In genomic region chrX:123499787-123500186, GRCh38 we compare ENCODE assay signal across 34 cellular contexts.
"Had no signal": no experiment of that assay in that cellular context is flagged by ENCODE, and none has a peak within 500 bp of the region (broad histone marks: within the 10 kb centered on the region; RNA-seq: fewer than 3 reads in every experiment).

No MANE protein-coding gene starts in this region.

- H3K27ac ChIP-seq: KMS-11 had no signal

- H3K4me2 ChIP-seq: KMS-11 had no signal

- H3K36me3 ChIP-seq: MG63 had no signal

- H3K9ac ChIP-seq: KMS-11 had no signal

- DNase-seq: Karpas-422, Kasumi-1, MG63, MM.1S, MV-4-11, NCI-H1048, NCI-H1092, NCI-H1092 treated with DMSO at 0.1 percent for 48 hours, NCI-H1105, NCI-H1105 treated with DMSO at 0.1 percent for 48 hours, NCI-H1417, NCI-H1417 treated with DMSO at 0.1 percent for 48 hours, NCI-H1436, NCI-H1436 treated with DMSO at 0.1 percent for 48 hours, NCI-H146, NCI-H1694, NCI-H1694 treated with DMSO at 0.1 percent for 48 hours, NCI-H187 treated with DMSO at 0.1 percent for 48 hours, NCI-H1930, NCI-H2029, NCI-H2029 treated with DMSO at 0.1 percent for 48 hours, NCI-H2081, NCI-H2081 treated with DMSO at 0.1 percent for 48 hours, NCI-H2107, NCI-H2171, NCI-H2171 treated with DMSO at 0.1 percent for 48 hours, NCI-H2227 treated with DMSO at 0.1 percent for 48 hours, NCI-H226, NCI-H345, NCI-H446, NCI-H446 treated with DMSO at 0.1 percent for 48 hours, NCI-H510A, NCI-H510A treated with DMSO at 0.1 percent for 48 hours had no signal

- H3K27me3 ChIP-seq: MG63 had no signal

- H3K4me3 ChIP-seq: MG63 had no signal

- H3K9me3 ChIP-seq: MG63 had no signal
